Comparison of ENCODE assay signal across 9 cellular contexts in genomic region chr7:99605527-99605926, GRCh38. TPM values are rescaled to one million over a fixed set of nuclear protein-coding genes. Genes with fewer than 3 reads are reported as not detected.
"Had no signal": no experiment of that assay in that cellular context is flagged by ENCODE, and none has a peak within 500 bp of the region (broad histone marks: within the 10 kb centered on the region; RNA-seq: fewer than 3 reads in every experiment).

No MANE protein-coding gene starts in this region.

- H3K9me3 Mint-ChIP-seq: GM23338, H9, IgD-negative memory B cell had no signal

- ATAC-seq: GM23338, HepG2 had no signal

- H3K4me2 ChIP-seq: GM23338 had no signal

- H3K4me3 ChIP-seq: GM23338 had no signal

- DNase-seq: H9, HCEC 1CT, KG1 had no signal

- H3K36me3 Mint-ChIP-seq: IgD-negative memory B cell had no signal

- H3K27ac Mint-ChIP-seq: GM23338, IgD-negative memory B cell had no signal

- FAIRE-seq: H1, H54, HepG2, HTR-8/SVneo had no signal

- H3K4me1 Mint-ChIP-seq: GM23338, IgD-negative memory B cell had no signal

- H2AFZ ChIP-seq: GM23338 had no signal

- H3K4me3 Mint-ChIP-seq: GM23338, H9 had no signal

RNA-seq across cellular contexts. Expression of gene TMEM225B, which starts 7.5 kb away (rescaled TPM):
- total RNA-seq: GM23338, H1, H9 had no signal
